In genomic region chr1:214146523-214146922, GRCh38 we compare ENCODE assay signal across 17 cellular contexts.
DNase-seq lines count a peak whose midpoint lies in the region; FAIRE-seq and TF ChIP-seq lines count a peak whose summit lies in the region.
"Had no signal": no experiment of that assay in that cellular context is flagged by ENCODE, and none has a peak within 500 bp of the region (broad histone marks: within the 10 kb centered on the region; RNA-seq: fewer than 3 reads in every experiment).

No MANE protein-coding gene starts in this region.

- H3K4me1 Mint-ChIP-seq in MCF 10A (ENCODE audit: insufficient read depth, unreplicated experiment) = peaks cover 14% of the 10 kb centered on the region
- H3K4me1 Mint-ChIP-seq: naive thymus-derived CD4-positive, alpha-beta T cell had no signal

- no peaks in the 10 kb centered on the region for H3K36me3 Mint-ChIP-seq in MCF 10A (ENCODE audit: insufficient read depth, unreplicated experiment)
- H3K36me3 Mint-ChIP-seq: naive thymus-derived CD4-positive, alpha-beta T cell had no signal

- H3K27me3 ChIP-seq in breast epithelium (no peaks in the 10 kb centered on the region), mammary epithelial cell (ENCODE audit: insufficient read depth, low read length) (no peaks in the 10 kb centered on the region)
- H3K27me3 ChIP-seq: thyroid gland had no signal

- H4K20me1 ChIP-seq in mammary epithelial cell (ENCODE audit: insufficient read depth, low read length) = no peaks in the 10 kb centered on the region

- dilution Hi-C loops in mammary epithelial cell (cut with HindIII; ENCODE audit: low sequenced_read_pairs) = no loop called here

- no peaks in the 10 kb centered on the region for H3K9me3 Mint-ChIP-seq in MCF 10A (ENCODE audit: unreplicated experiment)
- H3K9me3 Mint-ChIP-seq: naive thymus-derived CD4-positive, alpha-beta T cell had no signal

- H3K9me3 ChIP-seq in breast epithelium (no peaks in the 10 kb centered on the region), mammary epithelial cell (replicated peaks; ENCODE audit: insufficient read depth, low read length) (no peaks in the 10 kb centered on the region)
- H3K9me3 ChIP-seq: left ventricle myocardium inferior, SK-N-SH, thyroid gland had no signal

- intact Hi-C loops in MCF 10A (cut with micrococcal nuclease) (no loop called here), breast epithelium (cut with DNase I; ENCODE audit: low total_unique reads) (no loop called here), mammary epithelial cell (cut with micrococcal nuclease) (no loop called here)

- H3K27ac ChIP-seq in breast epithelium = no peak overlapping the region
- peak overlapping the region; percentile 11 for H3K27ac ChIP-seq in mammary epithelial cell (ENCODE audit: insufficient read depth, low read depth, low read length)
- H3K27ac ChIP-seq: left ventricle myocardium inferior, thyroid gland had no signal

- no peak for TF ChIP-seq POLR2A in breast epithelium (IDR thresholded peaks at IDR 0.05)

- H3K9ac ChIP-seq in mammary epithelial cell (ENCODE audit: insufficient read depth, low read length) = no peak overlapping the region
- H3K9ac ChIP-seq: SK-N-SH had no signal

- FAIRE-seq in urothelium cell line (lab: Jason Lieb, UNC) = peak; percentile 30
- FAIRE-seq: D721Med, endometrium had no signal

- in situ Hi-C loops in mammary epithelial cell (cut with MboI; ENCODE audit: low sequenced_read_pairs in 2 of 2) = loop anchor here in 1 of 2 donors (25.0 kb wide), 1 partner anchor 584 kb away; no protein-coding TSS in a partner anchor

- H3K79me2 ChIP-seq in mammary epithelial cell (ENCODE audit: insufficient read depth, low read length) = no peaks in the 10 kb centered on the region

- TF ChIP-seq CTCF in MCF 10A (IDR thresholded peaks at IDR 0.05; ENCODE audit: unreplicated experiment) (no peak), breast epithelium (IDR thresholded peaks at IDR 0.05) (no peak), mammary epithelial cell (conservative IDR thresholded peaks at IDR 0.05 in 1 of 2, IDR thresholded peaks at IDR 0.05 in 1 of 2; ENCODE audit: extremely low read depth in 1 of 2, insufficient read depth in 1 of 2, low read depth in 1 of 2, low read length in 2 of 2) (no peak)

- no peak overlapping the region for H3K4me3 ChIP-seq in breast epithelium
- no peak overlapping the region for H3K4me3 ChIP-seq in mammary epithelial cell (replicated peaks in 1 of 3; ENCODE audit: insufficient read depth in 1 of 3, low read depth in 2 of 3, low read length in 3 of 3)
- H3K4me3 ChIP-seq: left ventricle myocardium inferior, thyroid gland had no signal

- no peaks in the 10 kb centered on the region for H3K36me3 ChIP-seq in breast epithelium
- H3K36me3 ChIP-seq in mammary epithelial cell (ENCODE audit: insufficient read depth, low read length) = no peaks in the 10 kb centered on the region
- H3K36me3 ChIP-seq: left ventricle myocardium inferior, thyroid gland had no signal

- H3K4me1 ChIP-seq in breast epithelium (no peaks in the 10 kb centered on the region), mammary epithelial cell (ENCODE audit: insufficient read depth, low read length) (peaks cover 17% of the 10 kb centered on the region)
- H3K4me1 ChIP-seq: left ventricle myocardium inferior, thyroid gland had no signal

- H3K27ac Mint-ChIP-seq in MCF 10A (ENCODE audit: low read depth, unreplicated experiment) = no peak overlapping the region
- H3K27ac Mint-ChIP-seq: naive thymus-derived CD4-positive, alpha-beta T cell had no signal

- CTCF ChIA-PET in MCF 10A (lab: Yijun Ruan, JAX) (interaction anchor here (0.5 to 1.8 kb wide), 8 partner anchors 24 to 1517 kb away, joined by 3 to 10 read pairs (median 4); no protein-coding TSS in a partner anchor), mammary epithelial cell (lab: Charles Lee; ENCODE audit: low non-redundant PET) (no interaction called here)

- 24% methylated on average over 4 of the region's 4 CpGs for WGBS in mammary epithelial cell (ENCODE audit: low coverage, missing lambda C conversion rate)

- H3K27me3 Mint-ChIP-seq in MCF 10A (ENCODE audit: insufficient read depth, unreplicated experiment) = no peaks in the 10 kb centered on the region

- H2AFZ ChIP-seq in mammary epithelial cell (ENCODE audit: low read depth, low read length) = peak overlapping the region; percentile 32

- no TSS peak for BruUV-seq in MCF 10A (replicated peaks; lab: Mats Ljungman, UMichigan)
- BruUV-seq in mammary epithelial cell (replicated peaks; lab: Mats Ljungman, UMichigan) = no TSS peak

- H3K4me3 Mint-ChIP-seq in MCF 10A (ENCODE audit: unreplicated experiment) = no peak overlapping the region
- H3K4me3 Mint-ChIP-seq: naive thymus-derived CD4-positive, alpha-beta T cell had no signal

- no peak overlapping the region for H3K4me2 ChIP-seq in mammary epithelial cell (ENCODE audit: insufficient read depth, low read depth, low read length)
- H3K4me2 ChIP-seq: SK-N-SH had no signal

- POLR2A ChIA-PET in MCF 10A (lab: Yijun Ruan, JAX) = no interaction called here

- DNase-seq in MCF 10A (ENCODE audit: unreplicated experiment) (peak; percentile 50), breast epithelium (ENCODE audit: low spot score in 2 of 2) (no peak), NCI-H1092 (lab: John Stamatoyannopoulos, UW) (peak; percentile 18), mammary epithelial cell (peak; percentile 63), urothelium cell line (ENCODE audit: low spot score) (peak; percentile 36), C1 segment of cervical spinal cord (lab: John Stamatoyannopoulos, UW) (no peak), cerebellar cortex (ENCODE audit: low spot score) (no peak)
- DNase-seq in stimulated activated CD4-positive, alpha-beta T cell treated with anti-CD3 and anti-CD28 coated beads, Interleukin-2, amount 100 ng/mL, for 48 hours = no peak
- DNase-seq: activated gamma-delta T cell; head of caudate nucleus; left ventricle myocardium inferior; naive thymus-derived CD4-positive, alpha-beta T cell; NCI-H2029 treated with DMSO at 0.1 percent for 48 hours; SK-N-SH; thyroid gland had no signal

Comparison
In these comparisons a context has a peak if more than half of its experiments do, and no peak if none do; other contexts are left out.
1. DNase-seq: peak in MCF 10A (single experiment), NCI-H1092 (single experiment), mammary epithelial cell (single experiment) and urothelium cell line (single experiment); none in breast epithelium (0 of 2), stimulated activated CD4-positive, alpha-beta T cell treated with anti-CD3 and anti-CD28 coated beads, Interleukin-2, amount 100 ng/mL, for 48 hours (0 of 2), C1 segment of cervical spinal cord (0 of 14) and cerebellar cortex (single experiment).